In the genomic region with DNA sequence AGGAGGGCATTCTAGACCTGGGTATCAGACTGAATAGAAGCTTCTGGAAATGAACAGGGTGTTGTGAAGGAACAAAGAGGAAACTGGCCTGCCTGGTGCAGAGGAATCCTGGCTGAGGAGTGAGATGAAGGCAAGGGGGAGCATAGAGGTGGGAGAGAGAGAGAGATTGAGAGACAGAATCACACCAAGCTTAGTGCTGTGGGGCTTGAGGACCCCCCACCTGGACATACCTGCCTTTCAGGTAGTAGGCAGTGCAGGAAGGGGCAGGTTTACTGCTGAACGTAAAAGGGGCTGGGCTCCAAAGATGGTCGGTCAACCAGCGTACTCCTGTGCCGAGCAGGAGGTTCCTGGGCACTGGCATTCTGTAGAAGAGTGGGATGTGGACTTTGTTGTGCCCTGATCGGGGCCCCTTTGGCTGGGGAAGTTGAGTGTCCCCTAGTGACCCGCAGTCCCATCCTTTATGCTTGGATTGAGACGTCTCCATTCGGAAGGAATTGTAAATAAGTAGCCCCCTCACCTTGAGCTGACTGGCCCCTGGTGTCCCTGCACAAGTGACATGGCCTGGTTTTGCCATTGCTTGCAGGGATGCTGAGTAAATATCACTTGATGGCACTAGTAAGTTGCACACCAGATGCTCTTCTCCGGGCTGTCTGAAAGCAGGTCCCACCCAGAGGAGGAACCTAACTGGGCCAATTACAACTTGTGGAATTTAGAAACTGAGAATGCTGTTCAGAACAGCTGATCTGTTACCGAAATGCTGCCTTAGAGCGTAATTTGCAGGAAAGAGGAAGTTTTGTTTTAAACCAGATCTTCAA, we compare ENCODE assay signal across 8 cellular contexts. TPM values are rescaled to one million over a fixed set of nuclear protein-coding genes. Genes with fewer than 3 reads are reported as not detected.
A peak's percentile ranks its signal among the peaks of the same experiment; 100 is the strongest.
DNase-seq lines count a peak whose midpoint lies in the region; ATAC-seq and TF ChIP-seq lines count a peak whose summit lies in the region.

No MANE protein-coding gene starts in this region.

- H3K9me3 ChIP-seq in H9 (ENCODE audit: control insufficient read depth, low read depth, low read length) (no peaks in the 10 kb centered on the region), neural cell (ENCODE audit: low read length) (no peaks in the 10 kb centered on the region), upper lobe of right lung (no peaks in the 10 kb centered on the region)

- H3K9ac ChIP-seq in H9 (ENCODE audit: extremely low read depth, insufficient read length, low read length) (peak overlapping the region; percentile 0), neural cell (ENCODE audit: low read length) (peak overlapping the region; percentile 77)

- peaks cover 5 to 12% (median 11%) of the 10 kb centered on the region in 3 experiments for H3K36me3 Mint-ChIP-seq in H9 (ENCODE audit: insufficient read depth in 1 of 3, low read depth in 3 of 3)
- peaks cover 24% of the 10 kb centered on the region for H3K36me3 Mint-ChIP-seq in activated T-helper 1 cell treated with anti-CD3 and anti-CD28 coated beads, Interleukin-12 subunit alpha, Interleukin-12 subunit beta, Interleukin-2, Interleukin-4 antibody, amounts not matched to agents 30 ng/mL and 10 ng/mL and 1 ng/mL, durations not matched to agents 14 hours and 24 hours and 36 hours (ENCODE audit: low read depth)

- DNase-seq in GM04504 (ENCODE audit: low read depth): peak; percentile 57
- DNase-seq in H9: peak; percentile 43
- peak; percentile 8 for DNase-seq in NCI-H226
- peak; percentile 65 for DNase-seq in activated T-helper 1 cell treated with anti-CD3 and anti-CD28 coated beads, Interleukin-12 subunit alpha, Interleukin-12 subunit beta, Interleukin-2, Interleukin-4 antibody, amounts not matched to agents 30 ng/mL and 10 ng/mL and 1 ng/mL, durations not matched to agents 14 hours and 24 hours and 36 hours (ENCODE audit: low spot score)
- DNase-seq in fibroblast of the aortic adventitia (ENCODE audit: low read depth): peak; percentile 84
- peak; percentile 62 for DNase-seq in upper lobe of right lung
- no peak for DNase-seq in NCI-H2029 (lab: John Stamatoyannopoulos, UW)

- H2AK5ac ChIP-seq in H9 (ENCODE audit: insufficient read length, low read length): no peak overlapping the region

- H3K79me1 ChIP-seq in H9 (ENCODE audit: insufficient read depth, low read depth, low read length, poor library complexity, severe bottlenecking): peaks cover 15% of the 10 kb centered on the region

- no peak overlapping the region for H3K4ac ChIP-seq in H9 (ENCODE audit: low read depth, low read length)

- H3K4me1 ChIP-seq in H9 (ENCODE audit: insufficient read depth, low read length): peaks cover 6% of the 10 kb centered on the region
- H3K4me1 ChIP-seq in upper lobe of right lung: peaks cover 30% of the 10 kb centered on the region

- H3K14ac ChIP-seq in H9 (ENCODE audit: insufficient read depth, low read length): no peak overlapping the region

- H3K4me2 ChIP-seq in H9 (ENCODE audit: insufficient read depth, insufficient read length, low read length) (peak overlapping the region; percentile 82), neural cell (ENCODE audit: low read length) (peak overlapping the region; percentile 83)

- H3K27me3 ChIP-seq in H9 (ENCODE audit: insufficient read depth, low read length) (no peaks in the 10 kb centered on the region), neural cell (ENCODE audit: insufficient read depth, low read depth, low read length) (no peaks in the 10 kb centered on the region), upper lobe of right lung (no peaks in the 10 kb centered on the region)

- H3K79me2 ChIP-seq in H9 (ENCODE audit: insufficient read depth, low read length) (peaks cover 38% of the 10 kb centered on the region; the same call in 1 of the 2 replicates), neural cell (replicated peaks; ENCODE audit: insufficient read depth, low read length) (peaks cover 51% of the 10 kb centered on the region)

- intact Hi-C loops in activated T-helper 1 cell treated with anti-CD3 and anti-CD28 coated beads, Interleukin-12 subunit alpha, Interleukin-12 subunit beta, Interleukin-2, Interleukin-4 antibody, amounts not matched to agents 30 ng/mL and 10 ng/mL and 1 ng/mL, durations not matched to agents 14 hours and 24 hours and 36 hours (cut with micrococcal nuclease): loop anchor here (1.0 to 5.0 kb wide), 8 partner anchors 12 to 459 kb away; partner anchors contain the start of gene ASB1
- intact Hi-C loops in upper lobe of right lung (cut with DNase I): no loop called here

- no peak overlapping the region for H2BK5ac ChIP-seq in H9 (ENCODE audit: insufficient read length, low read length)

- peak overlapping the region in 1 of 3 experiments; percentile 68; a peak in 1 of 7 replicates for H3K27ac Mint-ChIP-seq in H9
- peak overlapping the region; percentile 85 for H3K27ac Mint-ChIP-seq in activated T-helper 1 cell treated with anti-CD3 and anti-CD28 coated beads, Interleukin-12 subunit alpha, Interleukin-12 subunit beta, Interleukin-2, Interleukin-4 antibody, amounts not matched to agents 30 ng/mL and 10 ng/mL and 1 ng/mL, durations not matched to agents 14 hours and 24 hours and 36 hours

- H3K36me3 ChIP-seq in neural cell (ENCODE audit: insufficient read depth, low read length): no peaks in the 10 kb centered on the region
- H3K36me3 ChIP-seq in upper lobe of right lung: peaks cover 2% of the 10 kb centered on the region

- H3K56ac ChIP-seq in H9 (ENCODE audit: insufficient read length, low read depth, low read length): no peak overlapping the region

- H3K18ac ChIP-seq in H9 (ENCODE audit: insufficient read length, low read depth, low read length): no peak overlapping the region

- H2BK15ac ChIP-seq in H9 (ENCODE audit: low read depth, low read length): peak overlapping the region; percentile 32; the same call in 1 of the 2 replicates

- H4K5ac ChIP-seq in H9 (ENCODE audit: insufficient read length, low read depth, low read length): no peak overlapping the region

- H2AFZ ChIP-seq in H9 (ENCODE audit: low read length): no peak overlapping the region
- H2AFZ ChIP-seq in neural cell (ENCODE audit: low read depth, low read length): no peak overlapping the region

- TF ChIP-seq RAD21 in neural cell (conservative IDR thresholded peaks at IDR 0.05): no peak

- TF ChIP-seq CTCF in H9 (conservative IDR thresholded peaks at IDR 0.05): no peak
- no peak for TF ChIP-seq CTCF in fibroblast of the aortic adventitia (IDR thresholded peaks at IDR 0.05; ENCODE audit: insufficient read depth, low read length)
- no peak for TF ChIP-seq CTCF in neural cell (IDR thresholded peaks at IDR 0.05; ENCODE audit: poor library complexity, severe bottlenecking)
- TF ChIP-seq CTCF in upper lobe of right lung (IDR thresholded peaks at IDR 0.05): no peak

- H3K9me3 Mint-ChIP-seq in H9: peaks cover 0 to 3% of the 10 kb centered on the region in 2 experiments; a peak in 2 of 5 replicates
- H3K9me3 Mint-ChIP-seq in activated T-helper 1 cell treated with anti-CD3 and anti-CD28 coated beads, Interleukin-12 subunit alpha, Interleukin-12 subunit beta, Interleukin-2, Interleukin-4 antibody, amounts not matched to agents 30 ng/mL and 10 ng/mL and 1 ng/mL, durations not matched to agents 14 hours and 24 hours and 36 hours: peaks cover 5% of the 10 kb centered on the region

- no peak overlapping the region for H4K8ac ChIP-seq in H9 (replicated peaks; ENCODE audit: insufficient read length, low read depth, low read length)

- H3K4me3 Mint-ChIP-seq in H9: peak overlapping the region; percentile 85 to 92
- H3K4me3 Mint-ChIP-seq in activated T-helper 1 cell treated with anti-CD3 and anti-CD28 coated beads, Interleukin-12 subunit alpha, Interleukin-12 subunit beta, Interleukin-2, Interleukin-4 antibody, amounts not matched to agents 30 ng/mL and 10 ng/mL and 1 ng/mL, durations not matched to agents 14 hours and 24 hours and 36 hours: peak overlapping the region; percentile 90

- ATAC-seq in upper lobe of right lung: peak; percentile 63

- H3T11ph ChIP-seq in H9 (ENCODE audit: low read length): no peak overlapping the region

- no CpG with 5 or more reads among the region's 11 CpGs for WGBS in H9 (ENCODE audit: extremely low coverage, insufficient read length, low lambda C conversion rate)

- no peak overlapping the region for H2BK12ac ChIP-seq in H9 (ENCODE audit: insufficient read length, low read depth, low read length)

- peaks cover 30% of the 10 kb centered on the region in 2 experiments for H3K4me1 Mint-ChIP-seq in H9
- H3K4me1 Mint-ChIP-seq in activated T-helper 1 cell treated with anti-CD3 and anti-CD28 coated beads, Interleukin-12 subunit alpha, Interleukin-12 subunit beta, Interleukin-2, Interleukin-4 antibody, amounts not matched to agents 30 ng/mL and 10 ng/mL and 1 ng/mL, durations not matched to agents 14 hours and 24 hours and 36 hours (ENCODE audit: low read depth): peaks cover 48% of the 10 kb centered on the region

- H3K27ac ChIP-seq in H9 (ENCODE audit: insufficient read length, low read depth, low read length) (no peak overlapping the region), neural cell (ENCODE audit: low read length) (peak overlapping the region; percentile 33), upper lobe of right lung (peak overlapping the region; percentile 68)

- H3K27me3 Mint-ChIP-seq in H9 (ENCODE audit: low read depth): no peaks in the 10 kb centered on the region; the same call in 1 of the 2 replicates
- H3K27me3 Mint-ChIP-seq in activated T-helper 1 cell treated with anti-CD3 and anti-CD28 coated beads, Interleukin-12 subunit alpha, Interleukin-12 subunit beta, Interleukin-2, Interleukin-4 antibody, amounts not matched to agents 30 ng/mL and 10 ng/mL and 1 ng/mL, durations not matched to agents 14 hours and 24 hours and 36 hours (ENCODE audit: insufficient read depth): no peaks in the 10 kb centered on the region

- H4K20me1 ChIP-seq in H9 (ENCODE audit: control insufficient read depth, insufficient read depth, insufficient read length) (peaks cover 2% of the 10 kb centered on the region), neural cell (ENCODE audit: insufficient read depth) (no peaks in the 10 kb centered on the region)

- TF ChIP-seq EP300 in neural cell (conservative IDR thresholded peaks at IDR 0.05; ENCODE audit: poor library complexity, severe bottlenecking): no peak

- H2BK120ac ChIP-seq in H9 (ENCODE audit: low read depth, low read length, poor library complexity, severe bottlenecking): no peak overlapping the region

- H2BK20ac ChIP-seq in H9 (ENCODE audit: low read depth, low read length, poor library complexity, severe bottlenecking): no peak overlapping the region

- H3K23me2 ChIP-seq in H9 (ENCODE audit: insufficient read length, low read depth, low read length, poor library complexity, severe bottlenecking): peaks cover 10% of the 10 kb centered on the region

- H3K4me3 ChIP-seq in fibroblast of the aortic adventitia (ENCODE audit: low read depth, low read length) (peak overlapping the region; percentile 78), neural cell (ENCODE audit: low read length) (peak overlapping the region; percentile 84), upper lobe of right lung (peak overlapping the region; percentile 76)

- H4K91ac ChIP-seq in H9 (ENCODE audit: insufficient read length, low read depth, low read length): no peak overlapping the region

- H3K9me2 ChIP-seq in neural cell (ENCODE audit: insufficient read depth, low read length): no peaks in the 10 kb centered on the region

- no peaks in the 10 kb centered on the region for H3F3A ChIP-seq in neural cell (ENCODE audit: insufficient read depth, low read length, poor library complexity, severe bottlenecking)

- H3K23ac ChIP-seq in H9 (ENCODE audit: insufficient read length, low read depth, low read length): no peak overlapping the region

RNA-seq across cellular contexts. Expression of gene UBE2F, which starts 1.4 kb away (rescaled TPM):
- total RNA-seq in H9 (2021) (62.1 and 65.6 TPM in 2 replicates), fibroblast of the aortic adventitia (ENCODE audit: low replicate concordance) (49.8 and 57.6 TPM in 2 replicates), upper lobe of right lung (51.4 TPM)
- total RNA-seq in activated T-helper 1 cell treated with anti-CD3 and anti-CD28 coated beads, Interleukin-12 subunit alpha, Interleukin-12 subunit beta, Interleukin-2, Interleukin-4 antibody, amounts not matched to agents 30 ng/mL and 10 ng/mL and 1 ng/mL, durations not matched to agents 14 hours and 24 hours and 36 hours: 121 TPM in 2 replicates
- 65.7 and 94.1 TPM in 2 replicates for polyA plus RNA-seq in neural cell
- polyA minus RNA-seq in neural cell: 51.4 and 80.1 TPM in 2 replicates
